ENCODE assay signal across 8 cellular contexts in genomic region chr21:39381009-39381408, GRCh38. TPM values are rescaled to one million over a fixed set of nuclear protein-coding genes. Genes with fewer than 3 reads are reported as not detected.
DNase-seq lines count a peak whose midpoint lies in the region; ATAC-seq and TF ChIP-seq lines count a peak whose summit lies in the region.

No MANE protein-coding gene starts in this region.

- TF ChIP-seq CTCF in brain microvascular endothelial cell (IDR thresholded peaks at IDR 0.05; ENCODE audit: low read depth, low read length, missing control alignments) (no peak), vagina (IDR thresholded peaks at IDR 0.05) (no peak)

- no peaks in the 10 kb centered on the region for H3K9me3 ChIP-seq in BLaER1 treated with 17β-estradiol and CSF1 and Interleukin-3, amounts not matched to agents 10 nM and 100 nM (replicated peaks in 1 of 11)
- H3K9me3 ChIP-seq in HUES64 (ENCODE audit: insufficient read depth, low read depth, low read length) (no peaks in the 10 kb centered on the region), mesenchymal stem cell (ENCODE audit: control insufficient read depth, low read length) (no peaks in the 10 kb centered on the region), vagina (no peaks in the 10 kb centered on the region)

- H4K91ac ChIP-seq in mesenchymal stem cell (ENCODE audit: low read length): no peak overlapping the region

- no peak overlapping the region for H2AK5ac ChIP-seq in mesenchymal stem cell (ENCODE audit: low read length, severe bottlenecking)

- no peak overlapping the region for H3K18ac ChIP-seq in mesenchymal stem cell (ENCODE audit: low read depth in 1 of 2, low read length in 2 of 2)

- 39% methylated on average over 12 of the region's 12 CpGs for WGBS in HUES64
- WGBS in mesenchymal stem cell: 58% methylated on average over 10 of the region's 12 CpGs

- peaks cover 16 to 47% (median 33%) of the 10 kb centered on the region in 10 experiments for H3K4me1 ChIP-seq in BLaER1 treated with 17β-estradiol and CSF1 and Interleukin-3, amounts not matched to agents 10 nM and 100 nM
- H3K4me1 ChIP-seq in HUES64 (ENCODE audit: insufficient read depth, low read length) (peaks cover 17% of the 10 kb centered on the region), mesenchymal stem cell (ENCODE audit: control insufficient read depth, insufficient read depth, low read depth, low read length) (peaks cover 16% of the 10 kb centered on the region), vagina (peaks cover 13% of the 10 kb centered on the region)

- in situ Hi-C loops in brain microvascular endothelial cell (cut with HindIII; ENCODE audit: low pct_ligation_motif_present, low sequenced_read_pairs): no loop called here

- DNase-seq in brain microvascular endothelial cell (no peak), mesenchymal stem cell (peak; percentile 5), vagina (ENCODE audit: extremely low spot score in 2 of 2) (no peak), epidermal melanocyte (ENCODE audit: insufficient read length, low spot score) (no peak), inferior parietal cortex (ENCODE audit: extremely low spot score) (no peak)

- peak overlapping the region; percentile 80 to 89 (median 85) for H3K9ac ChIP-seq in BLaER1 treated with 17β-estradiol and CSF1 and Interleukin-3, amounts not matched to agents 10 nM and 100 nM
- H3K9ac ChIP-seq in HUES64 (ENCODE audit: low read depth, low read length): 0 out of 2 replicates have a peak overlapping the region, but pooled peaks have one; percentile 50
- peak overlapping the region; percentile 98 for H3K9ac ChIP-seq in mesenchymal stem cell (ENCODE audit: low read length)

- peak overlapping the region in 1 of 2 experiments; percentile 83 for H3K14ac ChIP-seq in mesenchymal stem cell (ENCODE audit: low read length in 2 of 2)

- no peaks in the 10 kb centered on the region for H4K20me1 ChIP-seq in BLaER1 treated with 17β-estradiol and CSF1 and Interleukin-3, amounts not matched to agents 10 nM and 100 nM

- intact Hi-C loops in vagina (cut with DNase I): loop anchor here (10.0 kb wide), 1 partner anchor 196 kb away; the partner anchor contains the start of gene PSMG1

- no peak overlapping the region for H2BK120ac ChIP-seq in mesenchymal stem cell (ENCODE audit: low read depth, low read length)

- H3K4ac ChIP-seq in mesenchymal stem cell (ENCODE audit: low read depth in 1 of 2, low read length in 2 of 2): peak overlapping the region in 1 of 2 experiments; percentile 85

- H3K23ac ChIP-seq in mesenchymal stem cell (ENCODE audit: low read length in 2 of 2): no peak overlapping the region

- no peak overlapping the region for H2BK15ac ChIP-seq in mesenchymal stem cell (ENCODE audit: low read depth, poor library complexity, severe bottlenecking)

- H3K79me1 ChIP-seq in mesenchymal stem cell (replicated peaks; ENCODE audit: low read length, poor library complexity, severe bottlenecking): peaks cover 16% of the 10 kb centered on the region

- peak overlapping the region in 8 of 11 experiments; percentile 44 to 93 (median 82); a peak in 12 of 22 replicates for H3K27ac ChIP-seq in BLaER1 treated with 17β-estradiol and CSF1 and Interleukin-3, amounts not matched to agents 10 nM and 100 nM
- H3K27ac ChIP-seq in HUES64 (ENCODE audit: low read depth, low read length): no peak overlapping the region
- peak overlapping the region; percentile 87 for H3K27ac ChIP-seq in brain microvascular endothelial cell
- peak overlapping the region; percentile 87 for H3K27ac ChIP-seq in mesenchymal stem cell (ENCODE audit: low read length, poor library complexity, severe bottlenecking)
- H3K27ac ChIP-seq in vagina: peak overlapping the region; percentile 92

- no peak for TF ChIP-seq POLR2A in vagina (IDR thresholded peaks at IDR 0.05)

- H3K4me2 ChIP-seq in BLaER1 treated with 17β-estradiol and CSF1 and Interleukin-3, amounts not matched to agents 10 nM and 100 nM: peak overlapping the region; percentile 78 to 98 (median 93)
- peak overlapping the region; percentile 98 for H3K4me2 ChIP-seq in mesenchymal stem cell (ENCODE audit: low read length, poor library complexity, severe bottlenecking)

- H3K4me3 ChIP-seq in BLaER1 treated with 17β-estradiol and CSF1 and Interleukin-3, amounts not matched to agents 10 nM and 100 nM: peak overlapping the region; percentile 73 to 89 (median 80)
- H3K4me3 ChIP-seq in HUES64 (ENCODE audit: low read length): peak overlapping the region; percentile 76
- H3K4me3 ChIP-seq in brain microvascular endothelial cell (ENCODE audit: low read depth, low read length): peak overlapping the region; percentile 82
- peak overlapping the region; percentile 71 to 96 for H3K4me3 ChIP-seq in mesenchymal stem cell (ENCODE audit: insufficient read depth in 1 of 2, low read depth in 1 of 2, low read length in 2 of 2)
- peak overlapping the region; percentile 73 to 74 for H3K4me3 ChIP-seq in vagina

- peak overlapping the region; percentile 49 for H4K8ac ChIP-seq in mesenchymal stem cell (ENCODE audit: low read length)

- no peak overlapping the region for H2BK5ac ChIP-seq in mesenchymal stem cell (ENCODE audit: low read depth, low read length, poor library complexity, severe bottlenecking)

- H3K27me3 ChIP-seq in BLaER1 treated with 17β-estradiol and CSF1 and Interleukin-3, amounts not matched to agents 10 nM and 100 nM: no peaks in the 10 kb centered on the region
- no peaks in the 10 kb centered on the region for H3K27me3 ChIP-seq in HUES64 (ENCODE audit: insufficient read depth, low read length)
- no peaks in the 10 kb centered on the region for H3K27me3 ChIP-seq in brain microvascular endothelial cell (replicated peaks)
- peaks cover 0 to 4% of the 10 kb centered on the region in 2 experiments for H3K27me3 ChIP-seq in mesenchymal stem cell (ENCODE audit: control insufficient read depth in 1 of 2, insufficient read depth in 1 of 2, low read length in 2 of 2)
- no peaks in the 10 kb centered on the region for H3K27me3 ChIP-seq in vagina

- H2BK12ac ChIP-seq in mesenchymal stem cell (ENCODE audit: low read length in 2 of 2): peak overlapping the region in 1 of 2 experiments; percentile 15

- H2AFZ ChIP-seq in mesenchymal stem cell (ENCODE audit: low read depth, low read length): no peak overlapping the region

- H3K36me3 ChIP-seq in BLaER1 treated with 17β-estradiol and CSF1 and Interleukin-3, amounts not matched to agents 10 nM and 100 nM: peaks cover 0 to 12% (median 5%) of the 10 kb centered on the region in 11 experiments; a peak in 6 of 22 replicates
- no peaks in the 10 kb centered on the region for H3K36me3 ChIP-seq in HUES64 (ENCODE audit: insufficient read depth, low read length)
- no peaks in the 10 kb centered on the region for H3K36me3 ChIP-seq in brain microvascular endothelial cell (replicated peaks)
- H3K36me3 ChIP-seq in mesenchymal stem cell (ENCODE audit: control insufficient read depth in 1 of 2, insufficient read depth in 2 of 2, low read depth in 1 of 2, low read length in 2 of 2): peaks cover 0 to 10% of the 10 kb centered on the region in 2 experiments
- H3K36me3 ChIP-seq in vagina: no peaks in the 10 kb centered on the region

- no peak for ATAC-seq in HG03571 (IDR thresholded peaks at IDR 0.05; ENCODE audit: unreplicated experiment)

RNA-seq across cellular contexts. Expression of gene HMGN1, which starts 32.1 kb away (rescaled TPM):
- 413 TPM for polyA plus RNA-seq in HUES64 (2013, experiment 1 of 2)
- polyA plus RNA-seq in HUES64 (2013, experiment 2 of 2): 454 TPM
- polyA plus RNA-seq in mesenchymal stem cell (2013, experiment 1 of 2): 278 TPM
- polyA plus RNA-seq in mesenchymal stem cell (2013, experiment 2 of 2): 282 TPM
- 82.0 TPM for total RNA-seq in vagina
